ENCODE assay signal across 9 cellular contexts in the genomic region with DNA sequence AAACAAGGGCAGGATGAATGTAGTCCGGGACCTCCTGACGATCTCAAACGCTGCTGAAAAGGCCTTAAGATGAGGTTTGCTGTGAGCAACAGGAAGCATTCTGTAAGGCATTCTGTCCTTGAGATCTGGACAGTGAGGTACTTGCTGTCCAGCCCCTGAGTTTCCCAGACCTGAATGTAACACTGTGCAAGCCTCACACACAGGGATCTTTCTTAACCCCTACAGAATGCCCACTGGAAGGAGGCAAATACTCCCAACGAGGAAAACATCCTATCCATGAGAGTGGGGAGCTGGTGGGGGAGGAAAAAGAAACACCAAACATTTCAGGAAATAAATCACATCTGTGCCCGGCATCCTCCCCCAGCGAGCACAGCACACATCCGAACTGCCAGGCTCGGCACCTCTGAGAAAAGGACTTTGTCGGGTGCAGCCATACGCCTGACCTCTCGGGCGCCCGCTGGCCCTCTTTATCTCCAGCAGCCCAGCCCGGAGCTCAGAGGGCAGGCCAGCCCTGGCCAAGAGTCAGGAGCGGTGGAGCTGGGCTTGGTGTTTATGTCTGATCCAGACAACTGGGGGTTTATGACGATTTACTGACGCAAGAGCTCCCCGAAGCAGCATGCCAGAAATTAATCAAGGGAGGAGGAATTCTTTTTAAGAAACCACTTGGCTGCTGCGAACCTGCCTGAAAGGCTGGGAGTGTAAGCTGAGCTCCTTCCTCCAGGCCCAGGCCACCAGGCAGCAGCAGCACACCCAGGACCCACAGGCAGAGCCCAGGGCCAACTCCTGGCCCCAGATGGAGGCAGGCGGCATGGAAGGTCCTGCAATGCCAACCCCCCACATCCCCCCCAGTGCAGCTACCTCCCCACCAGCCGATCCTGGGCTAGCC.
A peak's percentile ranks its signal among the peaks of the same experiment; 100 is the strongest.
DNase-seq lines count a peak whose midpoint lies in the region; TF ChIP-seq lines count a peak whose summit lies in the region.
"Had no signal": no experiment of that assay in that cellular context is flagged by ENCODE, and none has a peak within 500 bp of the region (broad histone marks: within the 10 kb centered on the region; RNA-seq: fewer than 3 reads in every experiment).

No MANE protein-coding gene starts in this region.

- H3K9me3 Mint-ChIP-seq in CD14-positive monocyte: no peaks in the 10 kb centered on the region
- no peaks in the 10 kb centered on the region for H3K9me3 Mint-ChIP-seq in activated CD4-positive, alpha-beta T cell treated with anti-CD3 and anti-CD28 coated beads, Interleukin-2, amount 10 ng/mL, durations not matched to agents 24 days and 14 days
- H3K9me3 Mint-ChIP-seq: IgD-negative memory B cell had no signal

- peaks cover 15% of the 10 kb centered on the region for H3K4me1 Mint-ChIP-seq in CD14-positive monocyte
- peaks cover 61% of the 10 kb centered on the region for H3K4me1 Mint-ChIP-seq in activated CD4-positive, alpha-beta T cell treated with anti-CD3 and anti-CD28 coated beads, Interleukin-2, amount 10 ng/mL, durations not matched to agents 24 days and 14 days

- peaks cover 0 to 1% (median 0%) of the 10 kb centered on the region in 3 donors for H3K27me3 Mint-ChIP-seq in CD14-positive monocyte (ENCODE audit: low read depth in 3 of 3)
- H3K27me3 Mint-ChIP-seq in activated CD4-positive, alpha-beta T cell treated with anti-CD3 and anti-CD28 coated beads, Interleukin-2, amount 10 ng/mL, durations not matched to agents 24 days and 14 days: no peaks in the 10 kb centered on the region

- no peak overlapping the region for H3K4me3 Mint-ChIP-seq in CD14-positive monocyte
- no peak overlapping the region for H3K4me3 Mint-ChIP-seq in activated CD4-positive, alpha-beta T cell treated with anti-CD3 and anti-CD28 coated beads, Interleukin-2, amount 10 ng/mL, durations not matched to agents 24 days and 14 days

- peak; percentile 40 for TF ChIP-seq CTCF in AG09319 (IDR thresholded peaks at IDR 0.05; ENCODE audit: low read depth, low read length)
- TF ChIP-seq CTCF in RWPE1 (conservative IDR thresholded peaks at IDR 0.05; ENCODE audit: low read depth): no peak
- TF ChIP-seq CTCF in CD14-positive monocyte (IDR thresholded peaks at IDR 0.05): no peak

- POLR2A ChIA-PET in RWPE1 (lab: Yijun Ruan, JAX; ENCODE audit: low non-redundant PET): no interaction called here

- peak overlapping the region in 2 of 7 donors; percentile 11 to 15 for H3K27ac Mint-ChIP-seq in CD14-positive monocyte
- H3K27ac Mint-ChIP-seq in activated CD4-positive, alpha-beta T cell treated with anti-CD3 and anti-CD28 coated beads, Interleukin-2, amount 10 ng/mL, durations not matched to agents 24 days and 14 days: no peak overlapping the region

- peaks cover 36 to 39% of the 10 kb centered on the region in 2 donors for H3K36me3 Mint-ChIP-seq in CD14-positive monocyte
- H3K36me3 Mint-ChIP-seq in activated CD4-positive, alpha-beta T cell treated with anti-CD3 and anti-CD28 coated beads, Interleukin-2, amount 10 ng/mL, durations not matched to agents 24 days and 14 days (ENCODE audit: low read depth): peaks cover 18% of the 10 kb centered on the region

- H3K27ac ChIP-seq in RWPE1: peak overlapping the region; percentile 22

- CTCF ChIA-PET in RWPE1 (lab: Yijun Ruan, JAX): no interaction called here

- DNase-seq in AG09319 (ENCODE audit: extremely low read depth, low read depth) (peak; percentile 94), RWPE1 (ENCODE audit: low spot score) (no peak), fibroblast of peridontal ligament (ENCODE audit: extremely low read depth) (peak; percentile 99), non-pigmented ciliary epithelial cell (ENCODE audit: low read depth) (peak; percentile 38), CD14-positive monocyte (ENCODE audit: low spot score) (no peak), NCI-H1694 (lab: John Stamatoyannopoulos, UW) (no peak)
- DNase-seq in stimulated activated CD4-positive, alpha-beta T cell treated with anti-CD3 and anti-CD28 coated beads, Interleukin-12 subunit alpha, Interleukin-12 subunit beta, amount 100 ng/mL, for 4 hours: no peak
- no peak for DNase-seq in activated CD4-positive, alpha-beta T cell treated with anti-CD3 and anti-CD28 coated beads, Interleukin-2, amount 10 ng/mL, durations not matched to agents 24 days and 14 days

- intact Hi-C loops in CD14-positive monocyte (cut with micrococcal nuclease): no loop called here
- intact Hi-C loops in activated CD4-positive, alpha-beta T cell treated with anti-CD3 and anti-CD28 coated beads, Interleukin-2, amount 10 ng/mL, durations not matched to agents 24 days and 14 days (cut with micrococcal nuclease): no loop called here

Comparison
In these comparisons a context has a peak if more than half of its experiments do, and no peak if none do; other contexts are left out.
1. DNase-seq: peak in AG09319 (single experiment), fibroblast of peridontal ligament (single experiment) and non-pigmented ciliary epithelial cell (single experiment); none in RWPE1 (single experiment), CD14-positive monocyte (single experiment), NCI-H1694 (single experiment), stimulated activated CD4-positive, alpha-beta T cell treated with anti-CD3 and anti-CD28 coated beads, Interleukin-12 subunit alpha, Interleukin-12 subunit beta, amount 100 ng/mL, for 4 hours (single experiment) and activated CD4-positive, alpha-beta T cell treated with anti-CD3 and anti-CD28 coated beads, Interleukin-2, amount 10 ng/mL, durations not matched to agents 24 days and 14 days (single experiment).